In genomic region chr11:57712256-57713150, GRCh38 we compare ENCODE assay signal across 1 cellular context.
TF ChIP-seq lines count a peak whose summit lies in the region.

Gene TMX2 (plus strand): TSS chr11:57712593. CDS start chr11:57712619, 26 bp downstream.

TF ChIP-seq in K562, 482 proteins besides CTCF, POLR2A, EP300 and RAD21 (continued from another document and continues in another):
- no peak for TF ChIP-seq RERE (CRISPR knock-in tag; IDR thresholded peaks at IDR 0.05; ENCODE audit: borderline replicate concordance)
- TF ChIP-seq, protein P1, sequence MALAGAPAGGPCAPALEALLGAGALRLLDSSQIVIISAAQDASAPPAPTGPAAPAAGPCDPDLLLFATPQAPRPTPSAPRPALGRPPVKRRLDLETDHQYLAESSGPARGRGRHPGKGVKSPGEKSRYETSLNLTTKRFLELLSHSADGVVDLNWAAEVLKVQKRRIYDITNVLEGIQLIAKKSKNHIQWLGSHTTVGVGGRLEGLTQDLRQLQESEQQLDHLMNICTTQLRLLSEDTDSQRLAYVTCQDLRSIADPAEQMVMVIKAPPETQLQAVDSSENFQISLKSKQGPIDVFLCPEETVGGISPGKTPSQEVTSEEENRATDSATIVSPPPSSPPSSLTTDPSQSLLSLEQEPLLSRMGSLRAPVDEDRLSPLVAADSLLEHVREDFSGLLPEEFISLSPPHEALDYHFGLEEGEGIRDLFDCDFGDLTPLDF (CRISPR knock-in tag; IDR thresholded peaks at IDR 0.05) = no peak
- TF ChIP-seq ZNF324 (CRISPR knock-in tag; IDR thresholded peaks at IDR 0.05) = no peak
- TF ChIP-seq MYNN (IDR thresholded peaks at IDR 0.05) = no peak
- no peak for TF ChIP-seq MYNN (CRISPR knock-in tag; IDR thresholded peaks at IDR 0.05)
- no peak for TF ChIP-seq ATF3 (IDR thresholded peaks at IDR 0.05)
- no peak for TF ChIP-seq ATF3 (CRISPR knock-in tag; conservative IDR thresholded peaks at IDR 0.05)
- no peak for TF ChIP-seq ZNF253 (CRISPR knock-in tag; conservative IDR thresholded peaks at IDR 0.05)
- no peak for TF ChIP-seq SMARCA5 (IDR thresholded peaks at IDR 0.05)
- no peak for TF ChIP-seq ZNF184 (CRISPR knock-in tag; IDR thresholded peaks at IDR 0.05)
- TF ChIP-seq ZNF740 (CRISPR knock-in tag; IDR thresholded peaks at IDR 0.05) = no peak
- TF ChIP-seq ZNF740 (tag; IDR thresholded peaks at IDR 0.05) = no peak; a peak in 1 of 4 replicates
- TF ChIP-seq ZNF586 (CRISPR knock-in tag; conservative IDR thresholded peaks at IDR 0.05) = no peak
- TF ChIP-seq DACH1 (IDR thresholded peaks at IDR 0.05; ENCODE audit: partially characterized antibody) = no peak
- no peak for TF ChIP-seq MTF1 (CRISPR knock-in tag; IDR thresholded peaks at IDR 0.05; ENCODE audit: borderline replicate concordance)
- no peak for TF ChIP-seq ZBED1 (IDR thresholded peaks at IDR 0.05)
- TF ChIP-seq JUNB (CRISPR knock-in tag; conservative IDR thresholded peaks at IDR 0.05) = no peak
- TF ChIP-seq HLTF (IDR thresholded peaks at IDR 0.05) = no peak
- TF ChIP-seq ZNF274 (IDR thresholded peaks at IDR 0.05; ENCODE audit: borderline replicate concordance, low read depth, low read length) = no peak
- TF ChIP-seq POLR3G (IDR thresholded peaks at IDR 0.05; ENCODE audit: extremely low read depth, insufficient read length, insufficient replicate concordance) = no peak
- TF ChIP-seq ZBTB33 (CRISPR knock-in tag; IDR thresholded peaks at IDR 0.05) = no peak
- TF ChIP-seq BMI1 (IDR thresholded peaks at IDR 0.05; ENCODE audit: low read length) = no peak
- TF ChIP-seq ILK (tag; IDR thresholded peaks at IDR 0.05; ENCODE audit: borderline replicate concordance, low read depth) = no peak
- no peak for TF ChIP-seq NELFE (IDR thresholded peaks at IDR 0.05; ENCODE audit: insufficient read depth, insufficient read length)
- TF ChIP-seq CHD1 (IDR thresholded peaks at IDR 0.05; ENCODE audit: low read length) = no peak
- TF ChIP-seq, protein P2, sequence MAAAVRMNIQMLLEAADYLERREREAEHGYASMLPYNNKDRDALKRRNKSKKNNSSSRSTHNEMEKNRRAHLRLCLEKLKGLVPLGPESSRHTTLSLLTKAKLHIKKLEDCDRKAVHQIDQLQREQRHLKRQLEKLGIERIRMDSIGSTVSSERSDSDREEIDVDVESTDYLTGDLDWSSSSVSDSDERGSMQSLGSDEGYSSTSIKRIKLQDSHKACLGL (CRISPR knock-in tag; IDR thresholded peaks at IDR 0.05; ENCODE audit: borderline replicate concordance, poor library complexity, severe bottlenecking) = no peak
- TF ChIP-seq, protein P3, sequence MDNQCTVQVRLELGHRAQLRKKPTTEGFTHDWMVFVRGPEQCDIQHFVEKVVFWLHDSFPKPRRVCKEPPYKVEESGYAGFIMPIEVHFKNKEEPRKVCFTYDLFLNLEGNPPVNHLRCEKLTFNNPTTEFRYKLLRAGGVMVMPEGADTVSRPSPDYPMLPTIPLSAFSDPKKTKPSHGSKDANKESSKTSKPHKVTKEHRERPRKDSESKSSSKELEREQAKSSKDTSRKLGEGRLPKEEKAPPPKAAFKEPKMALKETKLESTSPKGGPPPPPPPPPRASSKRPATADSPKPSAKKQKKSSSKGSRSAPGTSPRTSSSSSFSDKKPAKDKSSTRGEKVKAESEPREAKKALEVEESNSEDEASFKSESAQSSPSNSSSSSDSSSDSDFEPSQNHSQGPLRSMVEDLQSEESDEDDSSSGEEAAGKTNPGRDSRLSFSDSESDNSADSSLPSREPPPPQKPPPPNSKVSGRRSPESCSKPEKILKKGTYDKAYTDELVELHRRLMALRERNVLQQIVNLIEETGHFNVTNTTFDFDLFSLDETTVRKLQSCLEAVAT (IDR thresholded peaks at IDR 0.05) = 0 out of 4 replicates have a peak, but pooled peaks of 1 of the 2 experiments have one; percentile 69
- TF ChIP-seq MAFG (tag; conservative IDR thresholded peaks at IDR 0.05) = no peak
- TF ChIP-seq, protein P4, sequence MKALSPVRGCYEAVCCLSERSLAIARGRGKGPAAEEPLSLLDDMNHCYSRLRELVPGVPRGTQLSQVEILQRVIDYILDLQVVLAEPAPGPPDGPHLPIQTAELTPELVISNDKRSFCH (CRISPR knock-in tag; IDR thresholded peaks at IDR 0.05) = no peak
- TF ChIP-seq, protein P4 (tag; IDR thresholded peaks at IDR 0.05) = 0 out of 2 replicates have a peak, but pooled peaks have one; percentile 33
- TF ChIP-seq, protein P5, sequence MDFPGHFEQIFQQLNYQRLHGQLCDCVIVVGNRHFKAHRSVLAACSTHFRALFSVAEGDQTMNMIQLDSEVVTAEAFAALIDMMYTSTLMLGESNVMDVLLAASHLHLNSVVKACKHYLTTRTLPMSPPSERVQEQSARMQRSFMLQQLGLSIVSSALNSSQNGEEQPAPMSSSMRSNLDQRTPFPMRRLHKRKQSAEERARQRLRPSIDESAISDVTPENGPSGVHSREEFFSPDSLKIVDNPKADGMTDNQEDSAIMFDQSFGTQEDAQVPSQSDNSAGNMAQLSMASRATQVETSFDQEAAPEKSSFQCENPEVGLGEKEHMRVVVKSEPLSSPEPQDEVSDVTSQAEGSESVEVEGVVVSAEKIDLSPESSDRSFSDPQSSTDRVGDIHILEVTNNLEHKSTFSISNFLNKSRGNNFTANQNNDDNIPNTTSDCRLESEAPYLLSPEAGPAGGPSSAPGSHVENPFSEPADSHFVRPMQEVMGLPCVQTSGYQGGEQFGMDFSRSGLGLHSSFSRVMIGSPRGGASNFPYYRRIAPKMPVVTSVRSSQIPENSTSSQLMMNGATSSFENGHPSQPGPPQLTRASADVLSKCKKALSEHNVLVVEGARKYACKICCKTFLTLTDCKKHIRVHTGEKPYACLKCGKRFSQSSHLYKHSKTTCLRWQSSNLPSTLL (IDR thresholded peaks at IDR 0.05) = no peak
- TF ChIP-seq CGGBP1 (CRISPR knock-in tag; IDR thresholded peaks at IDR 0.05) = no peak
- peak; percentile 74; the same call in 1 of the 2 replicates for TF ChIP-seq THAP7 (CRISPR knock-in tag; IDR thresholded peaks at IDR 0.05)
- no peak for TF ChIP-seq ZNF239 (CRISPR knock-in tag; IDR thresholded peaks at IDR 0.05)
- TF ChIP-seq BRD4 (IDR thresholded peaks at IDR 0.05) = 0 out of 2 replicates have a peak, but pooled peaks have one; percentile 26
- TF ChIP-seq HEY1 (CRISPR knock-in tag; IDR thresholded peaks at IDR 0.05; ENCODE audit: borderline replicate concordance) = no peak
- TF ChIP-seq SNRNP70 (optimal IDR thresholded peaks at IDR 0.05; ENCODE audit: low read depth, low read length) = no peak
- TF ChIP-seq, protein P6, sequence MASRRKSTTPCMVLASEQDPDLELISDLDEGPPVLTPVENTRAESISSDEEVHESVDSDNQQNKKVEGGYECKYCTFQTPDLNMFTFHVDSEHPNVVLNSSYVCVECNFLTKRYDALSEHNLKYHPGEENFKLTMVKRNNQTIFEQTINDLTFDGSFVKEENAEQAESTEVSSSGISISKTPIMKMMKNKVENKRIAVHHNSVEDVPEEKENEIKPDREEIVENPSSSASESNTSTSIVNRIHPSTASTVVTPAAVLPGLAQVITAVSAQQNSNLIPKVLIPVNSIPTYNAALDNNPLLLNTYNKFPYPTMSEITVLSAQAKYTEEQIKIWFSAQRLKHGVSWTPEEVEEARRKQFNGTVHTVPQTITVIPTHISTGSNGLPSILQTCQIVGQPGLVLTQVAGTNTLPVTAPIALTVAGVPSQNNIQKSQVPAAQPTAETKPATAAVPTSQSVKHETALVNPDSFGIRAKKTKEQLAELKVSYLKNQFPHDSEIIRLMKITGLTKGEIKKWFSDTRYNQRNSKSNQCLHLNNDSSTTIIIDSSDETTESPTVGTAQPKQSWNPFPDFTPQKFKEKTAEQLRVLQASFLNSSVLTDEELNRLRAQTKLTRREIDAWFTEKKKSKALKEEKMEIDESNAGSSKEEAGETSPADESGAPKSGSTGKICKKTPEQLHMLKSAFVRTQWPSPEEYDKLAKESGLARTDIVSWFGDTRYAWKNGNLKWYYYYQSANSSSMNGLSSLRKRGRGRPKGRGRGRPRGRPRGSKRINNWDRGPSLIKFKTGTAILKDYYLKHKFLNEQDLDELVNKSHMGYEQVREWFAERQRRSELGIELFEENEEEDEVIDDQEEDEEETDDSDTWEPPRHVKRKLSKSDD (conservative IDR thresholded peaks at IDR 0.05; ENCODE audit: low read length) = no peak
- TF ChIP-seq, protein P7, sequence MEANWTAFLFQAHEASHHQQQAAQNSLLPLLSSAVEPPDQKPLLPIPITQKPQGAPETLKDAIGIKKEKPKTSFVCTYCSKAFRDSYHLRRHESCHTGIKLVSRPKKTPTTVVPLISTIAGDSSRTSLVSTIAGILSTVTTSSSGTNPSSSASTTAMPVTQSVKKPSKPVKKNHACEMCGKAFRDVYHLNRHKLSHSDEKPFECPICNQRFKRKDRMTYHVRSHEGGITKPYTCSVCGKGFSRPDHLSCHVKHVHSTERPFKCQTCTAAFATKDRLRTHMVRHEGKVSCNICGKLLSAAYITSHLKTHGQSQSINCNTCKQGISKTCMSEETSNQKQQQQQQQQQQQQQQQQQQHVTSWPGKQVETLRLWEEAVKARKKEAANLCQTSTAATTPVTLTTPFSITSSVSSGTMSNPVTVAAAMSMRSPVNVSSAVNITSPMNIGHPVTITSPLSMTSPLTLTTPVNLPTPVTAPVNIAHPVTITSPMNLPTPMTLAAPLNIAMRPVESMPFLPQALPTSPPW (CRISPR knock-in tag; IDR thresholded peaks at IDR 0.05) = peak; percentile 99
- TF ChIP-seq IFI16 (CRISPR knock-in tag; IDR thresholded peaks at IDR 0.05) = no peak
- TF ChIP-seq ZNF3 (CRISPR knock-in tag; IDR thresholded peaks at IDR 0.05) = no peak
- TF ChIP-seq ZNF444 (CRISPR knock-in tag; IDR thresholded peaks at IDR 0.05) = no peak
- TF ChIP-seq KLF13 (tag; IDR thresholded peaks at IDR 0.05; ENCODE audit: borderline replicate concordance, low read depth) = no peak
